Comparison of ENCODE assay signal across 8 cellular contexts in genomic region chrX:65601530-65602281, GRCh38.
DNase-seq lines count a peak whose midpoint lies in the region; ATAC-seq, FAIRE-seq and TF ChIP-seq lines count a peak whose summit lies in the region.

No MANE protein-coding gene starts in this region.

- peaks cover 7% of the 10 kb centered on the region for H3F3A ChIP-seq in smooth muscle cell (ENCODE audit: low read depth)

- H4K20me1 ChIP-seq in smooth muscle cell (ENCODE audit: low read depth), result no peaks in the 10 kb centered on the region

- H3K79me2 ChIP-seq in smooth muscle cell (ENCODE audit: low read depth), result no peaks in the 10 kb centered on the region

- H3K4me2 ChIP-seq in smooth muscle cell, result no peak overlapping the region

- H3K27me3 ChIP-seq in left ventricle myocardium inferior (ENCODE audit: low read depth), result no peaks in the 10 kb centered on the region
- no peaks in the 10 kb centered on the region for H3K27me3 ChIP-seq in smooth muscle cell (ENCODE audit: low read depth)

- H3K4me3 ChIP-seq in left ventricle myocardium inferior (no peak overlapping the region), smooth muscle cell (no peak overlapping the region)

- H3K36me3 Mint-ChIP-seq in activated naive CD8-positive, alpha-beta T cell treated with anti-CD3 and anti-CD28 coated beads, Interleukin-2, amount 50 U/mL, for 24 hours (ENCODE audit: low read depth), result peaks cover 3% of the 10 kb centered on the region

- H3K4me1 ChIP-seq in left ventricle myocardium inferior (peaks cover 35% of the 10 kb centered on the region), smooth muscle cell (ENCODE audit: low read depth) (peaks cover 3% of the 10 kb centered on the region)

- H3K36me3 ChIP-seq in left ventricle myocardium inferior (no peaks in the 10 kb centered on the region), smooth muscle cell (ENCODE audit: low read depth) (no peaks in the 10 kb centered on the region)

- peak; percentile 40 for DNase-seq in Ammon's horn (ENCODE audit: low spot score)
- no peak for DNase-seq in H54 (ENCODE audit: insufficient read length, low spot score)
- peak; percentile 15 for DNase-seq in RCC 7860 (ENCODE audit: low spot score)
- DNase-seq in activated naive CD8-positive, alpha-beta T cell treated with anti-CD3 and anti-CD28 coated beads, Interleukin-2, amount 50 U/mL, for 24 hours, result peak; percentile 52
- DNase-seq in left ventricle myocardium inferior, result peak; percentile 75
- no peak for DNase-seq in smooth muscle cell (lab: John Stamatoyannopoulos, UW; ENCODE audit: unreplicated experiment)

- TF ChIP-seq POLR2A in H54 (IDR thresholded peaks at IDR 0.05; ENCODE audit: low read depth, low read length), result no peak

- peaks cover 12% of the 10 kb centered on the region for H3K9me3 Mint-ChIP-seq in activated naive CD8-positive, alpha-beta T cell treated with anti-CD3 and anti-CD28 coated beads, Interleukin-2, amount 50 U/mL, for 24 hours

- FAIRE-seq in H54 (lab: Jason Lieb, UNC) (peak; percentile 80), RCC 7860 (lab: Jason Lieb, UNC) (no peak)

- WGBS in smooth muscle cell (ENCODE audit: low lambda C conversion rate), result 66% methylated on average over 3 of the region's 3 CpGs

- peak; percentile 79 for ATAC-seq in activated naive CD8-positive, alpha-beta T cell treated with anti-CD3 and anti-CD28 coated beads, Interleukin-2, amount 50 U/mL, for 24 hours
- ATAC-seq in GM18520 (IDR thresholded peaks at IDR 0.05; ENCODE audit: unreplicated experiment), result no peak
- ATAC-seq in GM18858 (IDR thresholded peaks at IDR 0.05; ENCODE audit: unreplicated experiment), result no peak

- H2AFZ ChIP-seq in smooth muscle cell (ENCODE audit: low read depth), result no peak overlapping the region

- H3K4me3 Mint-ChIP-seq in activated naive CD8-positive, alpha-beta T cell treated with anti-CD3 and anti-CD28 coated beads, Interleukin-2, amount 50 U/mL, for 24 hours, result peak overlapping the region; percentile 32

- peak overlapping the region; percentile 89 for H3K27ac ChIP-seq in left ventricle myocardium inferior (replicated peaks)
- H3K27ac ChIP-seq in smooth muscle cell (ENCODE audit: low read depth), result peak overlapping the region; percentile 65

- peaks cover 77% of the 10 kb centered on the region for H3K4me1 Mint-ChIP-seq in activated naive CD8-positive, alpha-beta T cell treated with anti-CD3 and anti-CD28 coated beads, Interleukin-2, amount 50 U/mL, for 24 hours

- H3K27ac Mint-ChIP-seq in activated naive CD8-positive, alpha-beta T cell treated with anti-CD3 and anti-CD28 coated beads, Interleukin-2, amount 50 U/mL, for 24 hours, result peak overlapping the region; percentile 95

- intact Hi-C loops in left ventricle myocardium inferior (cut with micrococcal nuclease), result loop anchor here (5.0 to 10.0 kb wide), 2 partner anchors 66 to 103 kb away; partner anchors contain the start of gene MSN

- H3K9me3 ChIP-seq in left ventricle myocardium inferior (replicated peaks) (no peaks in the 10 kb centered on the region), smooth muscle cell (replicated peaks; ENCODE audit: low read depth) (no peaks in the 10 kb centered on the region)

- no peaks in the 10 kb centered on the region for H3K27me3 Mint-ChIP-seq in activated naive CD8-positive, alpha-beta T cell treated with anti-CD3 and anti-CD28 coated beads, Interleukin-2, amount 50 U/mL, for 24 hours

- TF ChIP-seq CTCF in left ventricle myocardium inferior (IDR thresholded peaks at IDR 0.05; ENCODE audit: borderline replicate concordance) (peak; percentile 48), smooth muscle cell (IDR thresholded peaks at IDR 0.05; ENCODE audit: borderline replicate concordance, insufficient read depth, poor library complexity, severe bottlenecking) (no peak)

- H3K9ac ChIP-seq in smooth muscle cell (ENCODE audit: low read depth), result no peak overlapping the region

Comparison
In these comparisons a context has a peak if more than half of its experiments do, and no peak if none do; other contexts are left out.
1. DNase-seq: peak in Ammon's horn (single experiment), RCC 7860 (single experiment), activated naive CD8-positive, alpha-beta T cell treated with anti-CD3 and anti-CD28 coated beads, Interleukin-2, amount 50 U/mL, for 24 hours (single experiment) and left ventricle myocardium inferior (single experiment); none in H54 (single experiment) and smooth muscle cell (single experiment).